Comparison of ENCODE assay signal across 8 cellular contexts in genomic region chr2:55519908-55520885, GRCh38. TPM values are rescaled to one million over a fixed set of nuclear protein-coding genes. Genes with fewer than 3 reads are reported as not detected.
A peak's percentile ranks its signal among the peaks of the same experiment; 100 is the strongest.
DNase-seq lines count a peak whose midpoint lies in the region; ATAC-seq and TF ChIP-seq lines count a peak whose summit lies in the region.

No MANE protein-coding gene starts in this region.

- H3K4me1 ChIP-seq in DOHH2 (ENCODE audit: control insufficient read depth, low read length) (peaks cover 13% of the 10 kb centered on the region), HUES64 (ENCODE audit: insufficient read depth, low read length) (no peaks in the 10 kb centered on the region; the same call in 1 of the 2 replicates), duodenal mucosa (ENCODE audit: control insufficient read depth in 1 of 2, insufficient read depth in 2 of 2, low read length in 2 of 2) (peaks cover 8 to 9% of the 10 kb centered on the region in 2 donors), lower lobe of right lung (peaks cover 12% of the 10 kb centered on the region)

- H3K27me3 ChIP-seq in DOHH2 (ENCODE audit: control insufficient read depth, low read length) (no peaks in the 10 kb centered on the region), HUES64 (ENCODE audit: insufficient read depth, low read length) (no peaks in the 10 kb centered on the region), duodenal mucosa (ENCODE audit: control insufficient read depth in 1 of 2, insufficient read depth in 2 of 2, low read length in 2 of 2) (no peaks in the 10 kb centered on the region), lower lobe of right lung (ENCODE audit: low read depth) (no peaks in the 10 kb centered on the region)

- H3K9ac ChIP-seq in HUES64 (ENCODE audit: low read depth, low read length), result peak overlapping the region; percentile 64
- peak overlapping the region; percentile 82 for H3K9ac ChIP-seq in duodenal mucosa (ENCODE audit: low read depth in 1 of 2, low read length in 2 of 2)

- H3K79me2 ChIP-seq in DOHH2 (ENCODE audit: control insufficient read depth, low read length), result peaks cover 19% of the 10 kb centered on the region

- H3K9me3 ChIP-seq in DOHH2 (ENCODE audit: control insufficient read depth, insufficient read depth, low read length) (no peaks in the 10 kb centered on the region), HUES64 (ENCODE audit: insufficient read depth, low read depth, low read length) (no peaks in the 10 kb centered on the region), duodenal mucosa (ENCODE audit: control insufficient read depth in 1 of 2, low read length in 2 of 2) (no peaks in the 10 kb centered on the region), lower lobe of right lung (no peaks in the 10 kb centered on the region)

- no peaks in the 10 kb centered on the region for H3K9me2 ChIP-seq in DOHH2 (replicated peaks; ENCODE audit: control insufficient read depth, low read length)

- peaks cover 10% of the 10 kb centered on the region; the same call in 1 of the 2 replicates for H3F3A ChIP-seq in DOHH2 (ENCODE audit: control insufficient read depth, insufficient read depth)

- H3K27ac ChIP-seq in DOHH2 (ENCODE audit: low read depth, low read length) (no peak overlapping the region), HUES64 (ENCODE audit: low read depth, low read length) (no peak overlapping the region), VCaP (peak overlapping the region; percentile 76), duodenal mucosa (ENCODE audit: low read depth, low read length) (peak overlapping the region; percentile 41), lower lobe of right lung (peak overlapping the region; percentile 89)

- no peaks in the 10 kb centered on the region for H4K20me1 ChIP-seq in DOHH2 (ENCODE audit: control insufficient read depth, insufficient read depth, low read depth, low read length)

- TF ChIP-seq CTCF in DOHH2 (IDR thresholded peaks at IDR 0.05; ENCODE audit: low read depth, low read length, poor library complexity, severe bottlenecking) (no peak), VCaP (conservative IDR thresholded peaks at IDR 0.05) (no peak), lower lobe of right lung (IDR thresholded peaks at IDR 0.05) (no peak)

- DNase-seq in lower lobe of right lung, result no peak
- peak; percentile 24 for DNase-seq in stimulated activated CD8-positive, alpha-beta memory T cell treated with anti-CD3 and anti-CD28 coated beads, Interleukin-15, amount 100 ng/mL, for 1 hour (ENCODE audit: low read depth)
- DNase-seq in NCI-H2107 treated with DMSO at 0.1 percent for 48 hours (lab: John Stamatoyannopoulos, UW; ENCODE audit: unreplicated experiment), result no peak

- peaks cover 13% of the 10 kb centered on the region for H3K36me3 ChIP-seq in DOHH2 (ENCODE audit: control insufficient read depth, low read length)
- H3K36me3 ChIP-seq in HUES64 (ENCODE audit: insufficient read depth, low read length), result peaks cover 13% of the 10 kb centered on the region; the same call in 1 of the 2 replicates
- H3K36me3 ChIP-seq in duodenal mucosa (ENCODE audit: control insufficient read depth in 1 of 2, insufficient read depth in 2 of 2, low read length in 2 of 2), result no peaks in the 10 kb centered on the region
- H3K36me3 ChIP-seq in lower lobe of right lung, result peaks cover 31% of the 10 kb centered on the region

- WGBS in HUES64, result 20% methylated on average over 34 of the region's 37 CpGs

- H3K4me3 ChIP-seq in DOHH2 (ENCODE audit: low read length) (peak overlapping the region; percentile 100), HUES64 (ENCODE audit: low read length) (peak overlapping the region; percentile 90), duodenal mucosa (ENCODE audit: low read depth in 1 of 2, low read length in 2 of 2) (peak overlapping the region; percentile 97 to 99), lower lobe of right lung (peak overlapping the region; percentile 85)

- ATAC-seq in GM21390 (IDR thresholded peaks at IDR 0.05; ENCODE audit: unreplicated experiment), result peak; percentile 4
- ATAC-seq in lower lobe of right lung, result peak; percentile 45 to 51

- intact Hi-C loops in lower lobe of right lung (cut with DNase I), result no loop called here

- H3K4me2 ChIP-seq in DOHH2 (ENCODE audit: low read length), result peak overlapping the region; percentile 95

RNA-seq across cellular contexts. Expression of gene CFAP36, which starts 0.7 kb away (rescaled TPM):
- polyA plus RNA-seq in HUES64 (2013, experiment 1 of 2), result 22.3 TPM
- 29.2 TPM for polyA plus RNA-seq in HUES64 (2013, experiment 2 of 2)
- total RNA-seq in lower lobe of right lung, result 34.5 TPM

Comparison
In these comparisons a context has a peak if more than half of its experiments do, and no peak if none do; other contexts are left out.
1. H3K27ac ChIP-seq: peak in VCaP (single experiment), duodenal mucosa (single experiment) and lower lobe of right lung (single experiment); none in DOHH2 (single experiment) and HUES64 (single experiment).
2. Peak in every context shown above with its lines, with median percentiles within 50 percentile points of each other: H3K4me3 ChIP-seq.